22 cellular contexts compared by ENCODE assay signal in genomic region chr2:158317642-158318041, GRCh38.
DNase-seq lines count a peak whose midpoint lies in the region; ATAC-seq, FAIRE-seq and TF ChIP-seq lines count a peak whose summit lies in the region.
"Had no signal": no experiment of that assay in that cellular context is flagged by ENCODE, and none has a peak within 500 bp of the region (broad histone marks: within the 10 kb centered on the region; RNA-seq: fewer than 3 reads in every experiment).

No MANE protein-coding gene starts in this region.

- H4K20me1 ChIP-seq in PC-9 (ENCODE audit: insufficient read depth), result no peaks in the 10 kb centered on the region
- H4K20me1 ChIP-seq: BLaER1 had no signal

- no peak overlapping the region for H3K27ac ChIP-seq in PC-9
- no peak overlapping the region for H3K27ac ChIP-seq in ovary
- H3K27ac ChIP-seq: BLaER1, upper lobe of right lung had no signal

- intact Hi-C loops in PC-9 (cut with micrococcal nuclease; ENCODE audit: unreplicated experiment), result no loop called here
- intact Hi-C loops in ovary (cut with DNase I), result no loop called here

- H3K27me3 Mint-ChIP-seq in stimulated activated naive CD8-positive, alpha-beta T cell treated with anti-CD3 and anti-CD28 coated beads, Interleukin-15, amount 100 ng/mL, for 72 hours, result peaks cover 8% of the 10 kb centered on the region
- H3K27me3 Mint-ChIP-seq: activated CD4-positive, alpha-beta T cell treated with anti-CD3 and anti-CD28 coated beads for 36 hours had no signal

- CTCF ChIA-PET in PC-9 (lab: Charles Lee), result no interaction called here

- WGBS in ovary, 3 donors, result 86 to 90% (median 90%) methylated on average over 2 of the region's 2 CpGs

- no peak for TF ChIP-seq EP300 in ovary (IDR thresholded peaks at IDR 0.05)

- H3K4me1 Mint-ChIP-seq in stimulated activated naive CD8-positive, alpha-beta T cell treated with anti-CD3 and anti-CD28 coated beads, Interleukin-15, amount 100 ng/mL, for 72 hours, result no peaks in the 10 kb centered on the region
- H3K4me1 Mint-ChIP-seq: activated CD4-positive, alpha-beta T cell treated with anti-CD3 and anti-CD28 coated beads for 36 hours had no signal

- H3K4me1 ChIP-seq in PC-9 (replicated peaks; ENCODE audit: insufficient read depth) (no peaks in the 10 kb centered on the region), ovary (ENCODE audit: insufficient read depth) (no peaks in the 10 kb centered on the region)
- H3K4me1 ChIP-seq: BLaER1, HAP-1, upper lobe of right lung had no signal

- no peaks in the 10 kb centered on the region for H3K9me3 Mint-ChIP-seq in stimulated activated naive CD8-positive, alpha-beta T cell treated with anti-CD3 and anti-CD28 coated beads, Interleukin-15, amount 100 ng/mL, for 72 hours

- no peak overlapping the region for H3K4me2 ChIP-seq in PC-9
- H3K4me2 ChIP-seq: BLaER1 had no signal

- peak overlapping the region; percentile 64; the same call in 1 of the 2 replicates for H2AFZ ChIP-seq in PC-9

- H3K9me3 ChIP-seq in PC-9 (ENCODE audit: insufficient read depth, low read depth), result no peaks in the 10 kb centered on the region
- H3K9me3 ChIP-seq in ovary, result no peaks in the 10 kb centered on the region
- H3K9me3 ChIP-seq: BLaER1, HAP-1, upper lobe of right lung had no signal

- ATAC-seq in stimulated activated naive CD8-positive, alpha-beta T cell treated with anti-CD3 and anti-CD28 coated beads, Interleukin-15, amount 100 ng/mL, for 72 hours, result peak; percentile 39
- ATAC-seq in stimulated activated naive CD8-positive, alpha-beta T cell treated with anti-CD3 and anti-CD28 coated beads, Interleukin-15, Interleukin-2, amounts not matched to agents 100 U/mL and 50 U/mL, for 24 hours, result no peak
- ATAC-seq in HG02610 (IDR thresholded peaks at IDR 0.05; ENCODE audit: unreplicated experiment) (peak; percentile 39), HG03159 (IDR thresholded peaks at IDR 0.05; ENCODE audit: unreplicated experiment) (no peak), HG03439 (IDR thresholded peaks at IDR 0.05; ENCODE audit: unreplicated experiment) (no peak)
- ATAC-seq: activated CD4-positive, alpha-beta T cell treated with anti-CD3 and anti-CD28 coated beads for 36 hours; upper lobe of right lung had no signal

- no peaks in the 10 kb centered on the region for H3F3A ChIP-seq in PC-9 (ENCODE audit: insufficient read depth, low read depth)

- no peak for TF ChIP-seq POLR2A in GM12892 (IDR thresholded peaks at IDR 0.05; ENCODE audit: low read depth, low read length)
- TF ChIP-seq POLR2A in ovary (IDR thresholded peaks at IDR 0.05), result no peak

- H3K36me3 ChIP-seq in PC-9 (ENCODE audit: low read depth) (no peaks in the 10 kb centered on the region), ovary (no peaks in the 10 kb centered on the region)
- H3K36me3 ChIP-seq: BLaER1, HAP-1, upper lobe of right lung had no signal

- TF ChIP-seq CTCF in PC-9 (conservative IDR thresholded peaks at IDR 0.05) (no peak), ovary (IDR thresholded peaks at IDR 0.05) (no peak)

- no peak overlapping the region for H3K4me3 Mint-ChIP-seq in stimulated activated naive CD8-positive, alpha-beta T cell treated with anti-CD3 and anti-CD28 coated beads, Interleukin-15, amount 100 ng/mL, for 72 hours
- H3K4me3 Mint-ChIP-seq: activated CD4-positive, alpha-beta T cell treated with anti-CD3 and anti-CD28 coated beads for 36 hours had no signal

- no peak overlapping the region for H3K4me3 ChIP-seq in PC-9
- no peak overlapping the region for H3K4me3 ChIP-seq in ovary
- H3K4me3 ChIP-seq: BLaER1, HAP-1, upper lobe of right lung had no signal

- no peaks in the 10 kb centered on the region for H3K79me2 ChIP-seq in PC-9 (ENCODE audit: low read depth)

- no peak for DNase-seq in stimulated activated naive CD8-positive, alpha-beta T cell treated with anti-CD3 and anti-CD28 coated beads, Interleukin-15, amount 100 ng/mL, for 72 hours
- DNase-seq in stimulated activated naive CD8-positive, alpha-beta T cell treated with anti-CD3 and anti-CD28 coated beads, Interleukin-15, Interleukin-2, amounts not matched to agents 100 U/mL and 50 U/mL, for 24 hours, result no peak
- no peak for DNase-seq in PC-9
- no peak for DNase-seq in GM12892 (ENCODE audit: insufficient read length)
- no peak for DNase-seq in ovary
- DNase-seq: activated CD4-positive, alpha-beta T cell treated with anti-CD3 and anti-CD28 coated beads for 36 hours; activated gamma-delta T cell; aorta; GDM1; KBM-7; midbrain; NCI-H1048; NCI-H526 treated with DMSO at 0.1 percent for 48 hours; stimulated activated naive CD4-positive, alpha-beta T cell; T-helper 9 cell; upper lobe of right lung had no signal

- FAIRE-seq in GM12892 (lab: Jason Lieb, UNC), result no peak
- FAIRE-seq: GM19239 had no signal

- no peaks in the 10 kb centered on the region for H3K9me2 ChIP-seq in PC-9 (ENCODE audit: insufficient read depth)

- no TSS peak for BruUV-seq in PC-9 (replicated peaks; lab: Mats Ljungman, UMichigan)

- H3K27me3 ChIP-seq in PC-9 (ENCODE audit: insufficient read depth, low read depth) (no peaks in the 10 kb centered on the region), ovary (no peaks in the 10 kb centered on the region)
- H3K27me3 ChIP-seq: BLaER1, upper lobe of right lung had no signal

- POLR2A ChIA-PET in PC-9 (lab: Charles Lee; ENCODE audit: unreplicated experiment), result no interaction called here

- peak overlapping the region; percentile 19 to 83 for H3K27ac Mint-ChIP-seq in stimulated activated naive CD8-positive, alpha-beta T cell treated with anti-CD3 and anti-CD28 coated beads, Interleukin-15, amount 100 ng/mL, for 72 hours
- H3K27ac Mint-ChIP-seq: activated CD4-positive, alpha-beta T cell treated with anti-CD3 and anti-CD28 coated beads for 36 hours had no signal

Comparison
In these comparisons a context has a peak if more than half of its experiments do, and no peak if none do; other contexts are left out.
1. ATAC-seq: peak in stimulated activated naive CD8-positive, alpha-beta T cell treated with anti-CD3 and anti-CD28 coated beads, Interleukin-15, amount 100 ng/mL, for 72 hours (single experiment) and HG02610 (single experiment); none in stimulated activated naive CD8-positive, alpha-beta T cell treated with anti-CD3 and anti-CD28 coated beads, Interleukin-15, Interleukin-2, amounts not matched to agents 100 U/mL and 50 U/mL, for 24 hours (single experiment), HG03159 (single experiment) and HG03439 (single experiment).